ENCODE assay signal across 26 cellular contexts in genomic region chr9:23721466-23721865, GRCh38.
"Had no signal": no experiment of that assay in that cellular context is flagged by ENCODE, and none has a peak within 500 bp of the region (broad histone marks: within the 10 kb centered on the region; RNA-seq: fewer than 3 reads in every experiment).

No MANE protein-coding gene starts in this region.

- H3K27me3 Mint-ChIP-seq: dendritic cell treated with granulocyte-macrophage colony-stimulating factor and Interleukin-4, amounts not matched to agents 40 ng/mL and 50 ng/mL, for 4 days; effector memory CD8-positive, alpha-beta T cell had no signal

- H3K27ac ChIP-seq: coronary artery, dorsolateral prefrontal cortex, epithelial cell of prostate, esophagus muscularis mucosa, esophagus squamous epithelium, foreskin keratinocyte, gastrocnemius medialis, gastroesophageal sphincter, heart left ventricle, heart right ventricle, hepatocyte had no signal

- H3K4me3 ChIP-seq: coronary artery, dorsolateral prefrontal cortex, esophagus muscularis mucosa, esophagus squamous epithelium, gastrocnemius medialis, gastroesophageal sphincter, heart left ventricle, heart right ventricle, hepatocyte had no signal

- H3K4me1 ChIP-seq: esophagus muscularis mucosa, esophagus squamous epithelium, foreskin keratinocyte, gastrocnemius medialis, gastroesophageal sphincter, heart left ventricle, heart right ventricle had no signal

- H2AFZ ChIP-seq: hepatocyte had no signal

- ATAC-seq: effector memory CD8-positive, alpha-beta T cell; esophagus mucosa; foreskin keratinocyte; gastrocnemius medialis; gastroesophageal sphincter; heart left ventricle; heart right ventricle had no signal

- H3K9me3 ChIP-seq: esophagus muscularis mucosa, esophagus squamous epithelium, gastrocnemius medialis, gastroesophageal sphincter, heart left ventricle had no signal

- H3K27me3 ChIP-seq: dorsolateral prefrontal cortex, esophagus muscularis mucosa, esophagus squamous epithelium, foreskin keratinocyte, gastrocnemius medialis, gastroesophageal sphincter, heart left ventricle, heart right ventricle, hepatocyte had no signal

- H3K36me3 ChIP-seq: esophagus muscularis mucosa, esophagus squamous epithelium, gastrocnemius medialis, gastroesophageal sphincter, heart left ventricle, heart right ventricle had no signal

- H3K4me2 ChIP-seq: hepatocyte had no signal

- DNase-seq: cortex of kidney; dermis blood vessel endothelial cell; dorsolateral prefrontal cortex; effector CD4-positive, alpha-beta T cell; effector CD8-positive, alpha-beta T cell; effector memory CD4-positive, alpha-beta T cell; effector memory CD8-positive, alpha-beta T cell; endodermal cell; erythroblast; esophagus squamous epithelium; foreskin fibroblast; foreskin keratinocyte; foreskin melanocyte; gastrocnemius medialis; glutamatergic neuron; head of caudate nucleus; heart left ventricle; heart right ventricle; hippocampal formation had no signal

- H3K79me2 ChIP-seq: hepatocyte had no signal

- H3K27ac Mint-ChIP-seq: dendritic cell treated with granulocyte-macrophage colony-stimulating factor and Interleukin-4, amounts not matched to agents 40 ng/mL and 50 ng/mL, for 4 days; effector memory CD8-positive, alpha-beta T cell; endodermal cell had no signal

- H3K9me3 Mint-ChIP-seq: dendritic cell treated with granulocyte-macrophage colony-stimulating factor and Interleukin-4, amounts not matched to agents 40 ng/mL and 50 ng/mL, for 4 days; endodermal cell had no signal

- H3K4me3 Mint-ChIP-seq: dendritic cell treated with granulocyte-macrophage colony-stimulating factor and Interleukin-4, amounts not matched to agents 40 ng/mL and 50 ng/mL, for 4 days; effector memory CD8-positive, alpha-beta T cell; endodermal cell had no signal
